Comparison of ENCODE assay signal across 13 cellular contexts in genomic region chr16:88315543-88316105, GRCh38.
DNase-seq lines count a peak whose midpoint lies in the region; ATAC-seq and TF ChIP-seq lines count a peak whose summit lies in the region.
"Had no signal": no experiment of that assay in that cellular context is flagged by ENCODE, and none has a peak within 500 bp of the region (broad histone marks: within the 10 kb centered on the region; RNA-seq: fewer than 3 reads in every experiment).

No MANE protein-coding gene starts in this region.

- 87% methylated on average over 20 of the region's 20 CpGs; no CpG with 5 or more reads in 1 of the 2 donors for WGBS in testis, 2 donors

- H3K27ac ChIP-seq in PC-9, result peak overlapping the region; percentile 49
- no peak overlapping the region for H3K27ac ChIP-seq in testis

- TF ChIP-seq CTCF in PC-9 (conservative IDR thresholded peaks at IDR 0.05), result no peak
- TF ChIP-seq CTCF in mucosa of descending colon (IDR thresholded peaks at IDR 0.05), result no peak
- no peak for TF ChIP-seq CTCF in testis (IDR thresholded peaks at IDR 0.05)

- TF ChIP-seq POLR2A in testis (IDR thresholded peaks at IDR 0.05), result no peak

- H3K4me2 ChIP-seq in PC-9, result peak overlapping the region; percentile 70

- H3K4me3 ChIP-seq in PC-9, result peak overlapping the region; percentile 38; the same call in 1 of the 2 replicates
- no peak overlapping the region for H3K4me3 ChIP-seq in mucosa of descending colon
- H3K4me3 ChIP-seq in testis, result no peak overlapping the region

- H3K4me1 ChIP-seq in PC-9 (replicated peaks; ENCODE audit: insufficient read depth) (peaks cover 15% of the 10 kb centered on the region), mucosa of descending colon (ENCODE audit: low read depth) (no peaks in the 10 kb centered on the region), testis (peaks cover 6% of the 10 kb centered on the region)

- peaks cover 5 to 6% of the 10 kb centered on the region in 2 donors for H3K9me3 Mint-ChIP-seq in activated T-cell treated with anti-CD3 and anti-CD28 coated beads, Interleukin-2, amount 50 U/mL, for 72 hours
- H3K9me3 Mint-ChIP-seq: CD4-positive, alpha-beta T cell; immature natural killer cell had no signal

- H3K36me3 ChIP-seq in PC-9 (ENCODE audit: low read depth) (no peaks in the 10 kb centered on the region), mucosa of descending colon (ENCODE audit: low read depth) (no peaks in the 10 kb centered on the region), testis (ENCODE audit: low read depth, missing control alignments) (no peaks in the 10 kb centered on the region)

- H3K4me3 Mint-ChIP-seq in activated T-cell treated with anti-CD3 and anti-CD28 coated beads, Interleukin-2, amount 50 U/mL, for 72 hours, result no peak overlapping the region
- H3K4me3 Mint-ChIP-seq: activated CD8-positive, alpha-beta memory T cell treated with anti-CD3 and anti-CD28 coated beads, Interleukin-2, amount 10 ng/mL, durations not matched to agents 7 days and 5 days; CD4-positive, alpha-beta T cell; immature natural killer cell; stimulated activated naive CD8-positive, alpha-beta T cell treated with anti-CD3 and anti-CD28 coated beads, Interleukin-15, Interleukin-2, amounts not matched to agents 100 ng/mL and 50 ng/mL, for 24 hours had no signal

- H3K9me3 ChIP-seq in PC-9 (ENCODE audit: insufficient read depth, low read depth) (no peaks in the 10 kb centered on the region), mucosa of descending colon (no peaks in the 10 kb centered on the region), testis (no peaks in the 10 kb centered on the region)

- CTCF ChIA-PET in PC-9 (lab: Charles Lee), result no interaction called here

- no peak overlapping the region for H3K27ac Mint-ChIP-seq in activated T-cell treated with anti-CD3 and anti-CD28 coated beads, Interleukin-2, amount 50 U/mL, for 72 hours
- H3K27ac Mint-ChIP-seq: activated CD8-positive, alpha-beta memory T cell treated with anti-CD3 and anti-CD28 coated beads, Interleukin-2, amount 10 ng/mL, durations not matched to agents 7 days and 5 days; CD4-positive, alpha-beta T cell; immature natural killer cell; stimulated activated naive CD8-positive, alpha-beta T cell treated with anti-CD3 and anti-CD28 coated beads, Interleukin-15, Interleukin-2, amounts not matched to agents 100 ng/mL and 50 ng/mL, for 24 hours had no signal

- H3K27me3 ChIP-seq in PC-9 (ENCODE audit: insufficient read depth, low read depth) (no peaks in the 10 kb centered on the region), testis (no peaks in the 10 kb centered on the region)

- DNase-seq in COLO668 (lab: John Stamatoyannopoulos, UW; ENCODE audit: unreplicated experiment) (peak; percentile 28), PC-9 (peak; percentile 77 to 90), mucosa of descending colon (peak in 2 of 3 donors; percentile 16 to 52), NCI-H82 (lab: John Stamatoyannopoulos, UW) (no peak), testis (no peak)
- DNase-seq in activated T-cell treated with anti-CD3 and anti-CD28 coated beads, Interleukin-2, amount 50 U/mL, for 72 hours, result no peak
- DNase-seq: activated CD8-positive, alpha-beta memory T cell treated with anti-CD3 and anti-CD28 coated beads, Interleukin-2, amount 10 ng/mL, durations not matched to agents 7 days and 5 days; CD4-positive, alpha-beta T cell; immature natural killer cell; NCI-H1092 had no signal

- H4K20me1 ChIP-seq in PC-9 (ENCODE audit: insufficient read depth), result no peaks in the 10 kb centered on the region

- peaks cover 6% of the 10 kb centered on the region for H3K27me3 Mint-ChIP-seq in activated T-cell treated with anti-CD3 and anti-CD28 coated beads, Interleukin-2, amount 50 U/mL, for 72 hours (ENCODE audit: low read depth)

- POLR2A ChIA-PET in PC-9 (lab: Charles Lee; ENCODE audit: unreplicated experiment), result interaction anchor here (0.6 kb wide), 1 partner anchor 69 kb away, joined by 3 read pairs; no protein-coding TSS in a partner anchor

- H3K79me2 ChIP-seq in PC-9 (ENCODE audit: low read depth), result no peaks in the 10 kb centered on the region

- H2AFZ ChIP-seq in PC-9, result 0 out of 2 replicates have a peak overlapping the region, but pooled peaks have one; percentile 52

- H3K4me1 Mint-ChIP-seq in activated T-cell treated with anti-CD3 and anti-CD28 coated beads, Interleukin-2, amount 50 U/mL, for 72 hours (ENCODE audit: low read depth), result no peaks in the 10 kb centered on the region
- H3K4me1 Mint-ChIP-seq: activated CD8-positive, alpha-beta memory T cell treated with anti-CD3 and anti-CD28 coated beads, Interleukin-2, amount 10 ng/mL, durations not matched to agents 7 days and 5 days; immature natural killer cell had no signal

- ATAC-seq in esophagus mucosa (peak; percentile 90), mucosa of descending colon (peak; percentile 72), HG02970 (IDR thresholded peaks at IDR 0.05; ENCODE audit: low FRiP score, unreplicated experiment) (no peak)
- ATAC-seq in activated T-cell treated with anti-CD3 and anti-CD28 coated beads, Interleukin-2, amount 50 U/mL, for 72 hours (replicated peaks in 1 of 2), result no peak
- ATAC-seq: activated CD8-positive, alpha-beta memory T cell treated with anti-CD3 and anti-CD28 coated beads, Interleukin-2, amount 10 ng/mL, durations not matched to agents 7 days and 5 days had no signal

- no TSS peak for BruUV-seq in PC-9 (replicated peaks; lab: Mats Ljungman, UMichigan)

- intact Hi-C loops in PC-9 (cut with micrococcal nuclease; ENCODE audit: unreplicated experiment), result loop anchor here (1.0 kb wide), 1 partner anchor 17 kb away; no protein-coding TSS in a partner anchor
- intact Hi-C loops in mucosa of descending colon (cut with DNase I, micrococcal nuclease), result no loop called here
- intact Hi-C loops in testis (cut with DNase I; ENCODE audit: low total_unique reads), result no loop called here

- no peaks in the 10 kb centered on the region for H3F3A ChIP-seq in PC-9 (ENCODE audit: insufficient read depth, low read depth)

- no peaks in the 10 kb centered on the region for H3K9me2 ChIP-seq in PC-9 (ENCODE audit: insufficient read depth)

- peaks cover 0 to 6% of the 10 kb centered on the region in 2 donors for H3K36me3 Mint-ChIP-seq in activated T-cell treated with anti-CD3 and anti-CD28 coated beads, Interleukin-2, amount 50 U/mL, for 72 hours (ENCODE audit: insufficient read depth in 2 of 2)
- H3K36me3 Mint-ChIP-seq: activated CD8-positive, alpha-beta memory T cell treated with anti-CD3 and anti-CD28 coated beads, Interleukin-2, amount 10 ng/mL, durations not matched to agents 7 days and 5 days; immature natural killer cell had no signal

Comparison
In these comparisons a context has a peak if more than half of its experiments do, and no peak if none do; other contexts are left out.
1. DNase-seq: peak in COLO668 (single experiment), PC-9 (2 of 2) and mucosa of descending colon (2 of 3); none in NCI-H82 (single experiment), activated T-cell treated with anti-CD3 and anti-CD28 coated beads, Interleukin-2, amount 50 U/mL, for 72 hours (0 of 2) and testis (single experiment).
2. ATAC-seq: peak in esophagus mucosa (single experiment) and mucosa of descending colon (single experiment); none in activated T-cell treated with anti-CD3 and anti-CD28 coated beads, Interleukin-2, amount 50 U/mL, for 72 hours (0 of 2) and HG02970 (single experiment).